Comparison of ENCODE assay signal across 1 cellular context in genomic region chr15:63010920-63011693, GRCh38.
A peak's percentile ranks its signal among the peaks of the same experiment; 100 is the strongest.
TF ChIP-seq lines count a peak whose summit lies in the region.

No MANE protein-coding gene starts in this region.

TF ChIP-seq in HepG2, 621 proteins besides CTCF, POLR2A, EP300 and RAD21 (continued from another document and continues in another):
- TF ChIP-seq ELK4 (CRISPR knock-in tag; IDR thresholded peaks at IDR 0.05; ENCODE audit: borderline replicate concordance) (no peak), MYPOP (CRISPR knock-in tag; IDR thresholded peaks at IDR 0.05) (0 out of 2 replicates have a peak, but pooled peaks have one; percentile 22), RXRB (CRISPR knock-in tag; IDR thresholded peaks at IDR 0.05; ENCODE audit: borderline replicate concordance) (peak; percentile 76; the same call in 1 of the 2 replicates), GPN1 (CRISPR knock-in tag; IDR thresholded peaks at IDR 0.05; ENCODE audit: borderline replicate concordance) (no peak), ZBTB40 (IDR thresholded peaks at IDR 0.05) (no peak), ZBTB40 (CRISPR knock-in tag; IDR thresholded peaks at IDR 0.05) (peak; percentile 39; the same call in 1 of the 2 replicates), KDM1A (CRISPR knock-in tag; IDR thresholded peaks at IDR 0.05) (0 out of 2 replicates have a peak, but pooled peaks have one; percentile 51), USF2 (IDR thresholded peaks at IDR 0.05; ENCODE audit: low read depth, low read length) (no peak), USF2 (CRISPR knock-in tag; IDR thresholded peaks at IDR 0.05; ENCODE audit: borderline replicate concordance) (no peak), JUND (CRISPR knock-in tag; IDR thresholded peaks at IDR 0.05) (no peak), ZNF30 (CRISPR knock-in tag; IDR thresholded peaks at IDR 0.05) (no peak), ZNF251 (CRISPR knock-in tag; IDR thresholded peaks at IDR 0.05) (no peak), IRF2 (CRISPR knock-in tag; IDR thresholded peaks at IDR 0.05) (peak; percentile 56; the same call in 1 of the 2 replicates), GPBP1L1 (CRISPR knock-in tag; IDR thresholded peaks at IDR 0.05) (no peak), MLLT10 (CRISPR knock-in tag; IDR thresholded peaks at IDR 0.05) (no peak), FOXK1 (CRISPR knock-in tag; IDR thresholded peaks at IDR 0.05; ENCODE audit: borderline replicate concordance, low read depth) (peak; percentile 29; the same call in 1 of the 2 replicates), ATAD3A (CRISPR knock-in tag; IDR thresholded peaks at IDR 0.05) (no peak), ZFP41 (CRISPR knock-in tag; IDR thresholded peaks at IDR 0.05; ENCODE audit: borderline replicate concordance) (no peak), HOXA7 (CRISPR knock-in tag; IDR thresholded peaks at IDR 0.05) (no peak), ZNF790 (CRISPR knock-in tag; IDR thresholded peaks at IDR 0.05; ENCODE audit: borderline replicate concordance) (no peak), NCOA2 (CRISPR knock-in tag; IDR thresholded peaks at IDR 0.05) (peak; percentile 77), ZNF350 (CRISPR knock-in tag; IDR thresholded peaks at IDR 0.05; ENCODE audit: borderline replicate concordance, low read depth) (no peak), ZBTB25 (CRISPR knock-in tag; IDR thresholded peaks at IDR 0.05) (no peak), ZNF143 (CRISPR knock-in tag; IDR thresholded peaks at IDR 0.05) (no peak), JUN (CRISPR knock-in tag; IDR thresholded peaks at IDR 0.05) (no peak), EZH2 (conservative IDR thresholded peaks at IDR 0.05; ENCODE audit: low read depth, low read length) (no peak), ISX (CRISPR knock-in tag; conservative IDR thresholded peaks at IDR 0.05) (no peak), HMG20A (CRISPR knock-in tag; IDR thresholded peaks at IDR 0.05; ENCODE audit: borderline replicate concordance) (peak; percentile 68; the same call in 1 of the 2 replicates), ZNF552 (CRISPR knock-in tag; IDR thresholded peaks at IDR 0.05; ENCODE audit: borderline replicate concordance) (no peak), STAG1 (CRISPR knock-in tag; IDR thresholded peaks at IDR 0.05) (peak; percentile 46; the same call in 1 of the 2 replicates), AHDC1 (CRISPR knock-in tag; IDR thresholded peaks at IDR 0.05; ENCODE audit: borderline replicate concordance) (peak; percentile 95), POGZ (CRISPR knock-in tag; IDR thresholded peaks at IDR 0.05) (peak; percentile 91), RCOR2 (CRISPR knock-in tag; IDR thresholded peaks at IDR 0.05) (peak; percentile 92), ZNF678 (CRISPR knock-in tag; IDR thresholded peaks at IDR 0.05) (no peak), MEIS2 (CRISPR knock-in tag; IDR thresholded peaks at IDR 0.05) (0 out of 2 replicates have a peak, but pooled peaks have one; percentile 26), MEIS1 (CRISPR knock-in tag; IDR thresholded peaks at IDR 0.05; ENCODE audit: borderline replicate concordance) (no peak)
